Comparison of ENCODE assay signal across 13 cellular contexts in genomic region chr9:118395415-118395814, GRCh38.
DNase-seq lines count a peak whose midpoint lies in the region; ATAC-seq and TF ChIP-seq lines count a peak whose summit lies in the region.
"Had no signal": no experiment of that assay in that cellular context is flagged by ENCODE, and none has a peak within 500 bp of the region (broad histone marks: within the 10 kb centered on the region; RNA-seq: fewer than 3 reads in every experiment).

No MANE protein-coding gene starts in this region.

- no peaks in the 10 kb centered on the region for H3F3A ChIP-seq in MM.1S (ENCODE audit: insufficient read depth, low read length)

- H3K4me1 ChIP-seq in MM.1S (ENCODE audit: low read length) (no peaks in the 10 kb centered on the region), vagina (no peaks in the 10 kb centered on the region), gastrocnemius medialis (no peaks in the 10 kb centered on the region)

- ATAC-seq in GM18499 (IDR thresholded peaks at IDR 0.05; ENCODE audit: insufficient read depth, unreplicated experiment), result peak; percentile 86
- peak; percentile 75 for ATAC-seq in GM19397 (IDR thresholded peaks at IDR 0.05; ENCODE audit: unreplicated experiment)
- peak; percentile 55 for ATAC-seq in HG02884 (IDR thresholded peaks at IDR 0.05; ENCODE audit: unreplicated experiment)
- ATAC-seq in gastrocnemius medialis, result no peak

- H2AFZ ChIP-seq in MM.1S (ENCODE audit: low read length), result no peak overlapping the region

- no peaks in the 10 kb centered on the region for H3K27me3 ChIP-seq in MM.1S (replicated peaks; ENCODE audit: insufficient read depth, low read length)
- no peaks in the 10 kb centered on the region for H3K27me3 ChIP-seq in vagina
- H3K27me3 ChIP-seq in gastrocnemius medialis, result no peaks in the 10 kb centered on the region

- no peaks in the 10 kb centered on the region for H4K20me1 ChIP-seq in MM.1S (ENCODE audit: insufficient read depth, low read length)

- H3K9ac ChIP-seq in MM.1S (ENCODE audit: low read length), result no peak overlapping the region

- H3K27ac ChIP-seq in MM.1S (ENCODE audit: low read length), result no peak overlapping the region
- H3K27ac ChIP-seq in vagina, result no peak overlapping the region
- no peak overlapping the region for H3K27ac ChIP-seq in gastrocnemius medialis

- DNase-seq in MM.1S, result peak; percentile 56
- no peak for DNase-seq in NCI-H128 (lab: John Stamatoyannopoulos, UW; ENCODE audit: unreplicated experiment)
- DNase-seq in DMS 273 (lab: John Stamatoyannopoulos, UW; ENCODE audit: unreplicated experiment), result no peak
- DNase-seq in vagina (ENCODE audit: extremely low spot score in 2 of 2), result no peak
- no peak for DNase-seq in gastrocnemius medialis
- DNase-seq: activated T-cell treated with anti-CD3 and anti-CD28 coated beads, Interleukin-2, amount 50 U/mL, for 72 hours; aorta; midbrain; NCI-H1694 treated with DMSO at 0.1 percent for 48 hours; stimulated activated CD4-positive, alpha-beta T cell treated with anti-CD3 and anti-CD28 coated beads, Interleukin-4, amount 100 ng/mL, for 24 hours had no signal

- H3K36me3 ChIP-seq in MM.1S (replicated peaks; ENCODE audit: insufficient read depth, low read length), result no peaks in the 10 kb centered on the region
- no peaks in the 10 kb centered on the region for H3K36me3 ChIP-seq in vagina
- no peaks in the 10 kb centered on the region for H3K36me3 ChIP-seq in gastrocnemius medialis

- H3K9me3 ChIP-seq in MM.1S (replicated peaks; ENCODE audit: insufficient read depth, low read length) (no peaks in the 10 kb centered on the region), vagina (no peaks in the 10 kb centered on the region), gastrocnemius medialis (no peaks in the 10 kb centered on the region)

- no peak for TF ChIP-seq CTCF in MM.1S (IDR thresholded peaks at IDR 0.05; ENCODE audit: low read length)
- TF ChIP-seq CTCF in vagina (IDR thresholded peaks at IDR 0.05), result no peak
- TF ChIP-seq CTCF in gastrocnemius medialis (IDR thresholded peaks at IDR 0.05 in 4 of 5, conservative IDR thresholded peaks at IDR 0.05 in 1 of 5), result no peak

- H3K79me2 ChIP-seq in MM.1S (ENCODE audit: low read length), result no peaks in the 10 kb centered on the region

- H3K4me2 ChIP-seq in MM.1S (ENCODE audit: low read depth, low read length), result no peak overlapping the region; the same call in 1 of the 2 replicates

- in situ Hi-C loops in gastrocnemius medialis (cut with MboI; ENCODE audit: low sequenced_read_pairs in 4 of 4), result no loop called here

- TF ChIP-seq POLR2A in vagina (IDR thresholded peaks at IDR 0.05) (no peak), gastrocnemius medialis (IDR thresholded peaks at IDR 0.05) (no peak)

- H3K4me3 ChIP-seq in MM.1S (ENCODE audit: low read length), result no peak overlapping the region
- H3K4me3 ChIP-seq in vagina, result no peak overlapping the region
- no peak overlapping the region for H3K4me3 ChIP-seq in gastrocnemius medialis

- no peaks in the 10 kb centered on the region for H3K9me2 ChIP-seq in MM.1S (replicated peaks; ENCODE audit: insufficient read depth, low read length)

- intact Hi-C loops in vagina (cut with DNase I) (no loop called here), gastrocnemius medialis (cut with DNase I; ENCODE audit: low total_unique reads) (no loop called here)

Comparison
In these comparisons a context has a peak if more than half of its experiments do, and no peak if none do; other contexts are left out.
1. ATAC-seq: peak in GM18499 (single experiment), GM19397 (single experiment) and HG02884 (single experiment); none in gastrocnemius medialis (0 of 2).